In genomic region chr10:78996449-78997129, GRCh38 we compare ENCODE assay signal across 17 cellular contexts.
"Had no signal": no experiment of that assay in that cellular context is flagged by ENCODE, and none has a peak within 500 bp of the region (broad histone marks: within the 10 kb centered on the region; RNA-seq: fewer than 3 reads in every experiment).

No MANE protein-coding gene starts in this region.

- H3K9me3 ChIP-seq: heart left ventricle, sigmoid colon, upper lobe of left lung had no signal

- H3K27ac ChIP-seq: heart left ventricle, sigmoid colon, upper lobe of left lung had no signal

- H3K4me1 ChIP-seq: sigmoid colon had no signal

- H3K4me3 ChIP-seq: heart left ventricle, sigmoid colon, upper lobe of left lung had no signal

- DNase-seq: activated CD4-positive, alpha-beta T cell treated with anti-CD3 and anti-CD28 coated beads, Interleukin-2, amount 50 U/mL, for 4 hours; activated CD4-positive, CD25-positive, alpha-beta regulatory T cell treated with anti-CD3 and anti-CD28 coated beads, Interleukin-2, amount 50 U/mL, for 72 hours; activated effector memory CD4-positive, alpha-beta T cell treated with Interleukin-2 at 50 U/mL for 16 hours; activated T-cell treated with anti-CD3 and anti-CD28 coated beads, Interleukin-2, amount 50 U/mL, for 1 hour; anterior cingulate cortex; mesenchymal stem cell; nephron progenitor cell; posterior cingulate gyrus; sigmoid colon; stimulated activated CD4-positive, alpha-beta T cell treated with anti-CD3 and anti-CD28 coated beads, Interleukin-2, amount 100 ng/mL, for 24 hours; stimulated activated naive CD4-positive, alpha-beta T cell treated with Interleukin-2 at 50 U/mL for 16 hours; upper lobe of left lung had no signal

- ATAC-seq: activated naive CD4-positive, alpha-beta T cell treated with anti-CD3 and anti-CD28 coated beads, Interleukin-2, amount 50 U/mL, for 72 hours; esophagus mucosa; heart left ventricle had no signal

- FAIRE-seq: endometrium, islet of Langerhans had no signal

- H3K36me3 ChIP-seq: heart left ventricle, sigmoid colon, upper lobe of left lung had no signal

- H3K27me3 ChIP-seq: heart left ventricle, sigmoid colon, upper lobe of left lung had no signal
